ENCODE assay signal across 1 cellular context in genomic region chr20:59002388-59002787, GRCh38.
TF ChIP-seq lines count a peak whose summit lies in the region.

No MANE protein-coding gene starts in this region.

TF ChIP-seq in GM12878, 131 proteins besides CTCF, POLR2A, EP300 and RAD21:
- TF ChIP-seq CHD1 (IDR thresholded peaks at IDR 0.05; ENCODE audit: low read depth, low read length) (no peak), POLR2AphosphoS5 (IDR thresholded peaks at IDR 0.05; ENCODE audit: low read length) (peak; percentile 24; the same call in 1 of the 2 replicates), TARDBP (IDR thresholded peaks at IDR 0.05; ENCODE audit: borderline replicate concordance) (no peak)
